In genomic region chr18:11149441-11150270, GRCh38 we compare ENCODE assay signal across 2 cellular contexts.
TF ChIP-seq lines count a peak whose summit lies in the region.

Gene PIEZO2 (minus strand): TSS chr18:11149569. CDS start chr18:11148588, 981 bp downstream.

TF ChIP-seq in IMR-90, 13 proteins besides CTCF, POLR2A, EP300 and RAD21:
- TF ChIP-seq MAZ (IDR thresholded peaks at IDR 0.05; ENCODE audit: borderline replicate concordance, low read depth, low read length): peak; percentile 38; the same call in 1 of the 2 replicates
- no peak for TF ChIP-seq MXI1 (IDR thresholded peaks at IDR 0.05; ENCODE audit: borderline replicate concordance, low read depth, low read length)

TF ChIP-seq in HepG2, 621 proteins besides CTCF, POLR2A, EP300 and RAD21 (continues in another document):
- TF ChIP-seq ELF4 (CRISPR knock-in tag; IDR thresholded peaks at IDR 0.05; ENCODE audit: borderline replicate concordance) (no peak), ZNF800 (CRISPR knock-in tag; IDR thresholded peaks at IDR 0.05) (peak; percentile 92), TOE1 (CRISPR knock-in tag; IDR thresholded peaks at IDR 0.05) (no peak), ZBTB40 (IDR thresholded peaks at IDR 0.05) (no peak), ZBTB40 (CRISPR knock-in tag; IDR thresholded peaks at IDR 0.05) (no peak), ZNF296 (CRISPR knock-in tag; conservative IDR thresholded peaks at IDR 0.05) (no peak), ZNF530 (CRISPR knock-in tag; IDR thresholded peaks at IDR 0.05; ENCODE audit: low read depth) (no peak), KLF13 (CRISPR knock-in tag; IDR thresholded peaks at IDR 0.05) (no peak), CREBL2 (CRISPR knock-in tag; IDR thresholded peaks at IDR 0.05; ENCODE audit: borderline replicate concordance) (no peak), MTF2 (CRISPR knock-in tag; IDR thresholded peaks at IDR 0.05; ENCODE audit: borderline replicate concordance) (0 out of 2 replicates have a peak, but pooled peaks have one; percentile 9), ZNF672 (CRISPR knock-in tag; IDR thresholded peaks at IDR 0.05) (no peak), GZF1 (CRISPR knock-in tag; IDR thresholded peaks at IDR 0.05) (no peak), PBX3 (CRISPR knock-in tag; IDR thresholded peaks at IDR 0.05; ENCODE audit: borderline replicate concordance) (peak; percentile 97), GRHL1 (CRISPR knock-in tag; conservative IDR thresholded peaks at IDR 0.05) (no peak), NR2C2 (CRISPR knock-in tag; IDR thresholded peaks at IDR 0.05; ENCODE audit: borderline replicate concordance) (peak; percentile 28; the same call in 1 of the 2 replicates), ZNF232 (CRISPR knock-in tag; IDR thresholded peaks at IDR 0.05; ENCODE audit: borderline replicate concordance) (peak; percentile 85; the same call in 1 of the 2 replicates), PAXIP1 (CRISPR knock-in tag; conservative IDR thresholded peaks at IDR 0.05) (0 out of 2 replicates have a peak, but pooled peaks have one; percentile 12), PHF5A (CRISPR knock-in tag; IDR thresholded peaks at IDR 0.05; ENCODE audit: low read depth, unreplicated experiment) (no peak), ATF4 (CRISPR knock-in tag; IDR thresholded peaks at IDR 0.05) (no peak), ARID2 (CRISPR knock-in tag; IDR thresholded peaks at IDR 0.05; ENCODE audit: borderline replicate concordance) (no peak), ATF7-NPFF (CRISPR knock-in tag; IDR thresholded peaks at IDR 0.05; ENCODE audit: low read depth) (peak; percentile 60), ZNF468 (CRISPR knock-in tag; IDR thresholded peaks at IDR 0.05) (no peak; the same call in 1 of the 2 replicates), TRAFD1 (CRISPR knock-in tag; IDR thresholded peaks at IDR 0.05; ENCODE audit: borderline replicate concordance) (no peak), ZNF124 (CRISPR knock-in tag; IDR thresholded peaks at IDR 0.05) (0 out of 2 replicates have a peak, but pooled peaks have one; percentile 56), JARID2 (CRISPR knock-in tag; IDR thresholded peaks at IDR 0.05; ENCODE audit: insufficient replicate concordance) (no peak), PCBP2 (optimal IDR thresholded peaks at IDR 0.05; ENCODE audit: low read depth, low read length, poor library complexity, severe bottlenecking) (no peak), SOX13 (IDR thresholded peaks at IDR 0.05) (no peak), SOX13 (CRISPR knock-in tag; conservative IDR thresholded peaks at IDR 0.05 in 1 of 2, IDR thresholded peaks at IDR 0.05 in 1 of 2) (no peak), ZMAT5 (CRISPR knock-in tag; IDR thresholded peaks at IDR 0.05; ENCODE audit: borderline replicate concordance, low read depth) (no peak), ZBTB37 (CRISPR knock-in tag; IDR thresholded peaks at IDR 0.05) (no peak), ZNF253 (CRISPR knock-in tag; IDR thresholded peaks at IDR 0.05; ENCODE audit: borderline replicate concordance) (no peak), WIZ (CRISPR knock-in tag; IDR thresholded peaks at IDR 0.05) (no peak), ZNF644 (CRISPR knock-in tag; IDR thresholded peaks at IDR 0.05; ENCODE audit: low read depth) (no peak)
